Comparison of ENCODE assay signal across 20 cellular contexts in genomic region chrX:39296472-39296871, GRCh38.
A peak's percentile ranks its signal among the peaks of the same experiment; 100 is the strongest.
DNase-seq lines count a peak whose midpoint lies in the region; ATAC-seq and TF ChIP-seq lines count a peak whose summit lies in the region.
"Had no signal": no experiment of that assay in that cellular context is flagged by ENCODE, and none has a peak within 500 bp of the region (broad histone marks: within the 10 kb centered on the region; RNA-seq: fewer than 3 reads in every experiment).

No MANE protein-coding gene starts in this region.

- H3K9ac ChIP-seq in BLaER1 (no peak overlapping the region), MM.1S (ENCODE audit: low read length) (no peak overlapping the region)
- H3K9ac ChIP-seq: GM23248 had no signal

- peaks cover 5 to 72% (median 11%) of the 10 kb centered on the region in 4 donors for H3K4me1 Mint-ChIP-seq in CD4-positive, CD25-positive, alpha-beta regulatory T cell
- H3K4me1 Mint-ChIP-seq: IgD-negative memory B cell had no signal

- H3K4me2 ChIP-seq in BLaER1 (peak overlapping the region; percentile 38), MM.1S (ENCODE audit: low read depth, low read length) (peak overlapping the region; percentile 32; the same call in 1 of the 2 replicates)

- no peak overlapping the region for H3K27ac ChIP-seq in BLaER1
- H3K27ac ChIP-seq in CD4-positive, CD25-positive, alpha-beta regulatory T cell (ENCODE audit: insufficient read depth, low read length, poor library complexity, severe bottlenecking): no peak overlapping the region
- H3K27ac ChIP-seq in MM.1S (ENCODE audit: low read length): peak overlapping the region; percentile 34; the same call in 1 of the 2 replicates
- H3K27ac ChIP-seq: GM23248 had no signal

- peaks cover 39% of the 10 kb centered on the region for H3K9me3 ChIP-seq in BLaER1
- H3K9me3 ChIP-seq in CD4-positive, CD25-positive, alpha-beta regulatory T cell (ENCODE audit: control insufficient read depth in 2 of 2, low read length in 2 of 2): no peaks in the 10 kb centered on the region
- no peaks in the 10 kb centered on the region for H3K9me3 ChIP-seq in MM.1S (replicated peaks; ENCODE audit: insufficient read depth, low read length)
- H3K9me3 ChIP-seq: HAP-1 had no signal

- H3K4me3 Mint-ChIP-seq in CD4-positive, CD25-positive, alpha-beta regulatory T cell: peak overlapping the region; percentile 64 to 82 (median 77)
- H3K4me3 Mint-ChIP-seq: IgD-negative memory B cell had no signal

- H2AFZ ChIP-seq in MM.1S (ENCODE audit: low read length): 0 out of 2 replicates have a peak overlapping the region, but pooled peaks have one; percentile 15
- H2AFZ ChIP-seq: GM23248 had no signal

- H3K27ac Mint-ChIP-seq in CD4-positive, CD25-positive, alpha-beta regulatory T cell: peak overlapping the region; percentile 49 to 67 (median 56)
- H3K27ac Mint-ChIP-seq: IgD-negative memory B cell had no signal

- no peaks in the 10 kb centered on the region; the same call in 1 of the 2 replicates for H3F3A ChIP-seq in MM.1S (ENCODE audit: insufficient read depth, low read length)

- no peak for DNase-seq in CD4-positive, CD25-positive, alpha-beta regulatory T cell
- DNase-seq in MM.1S (peak; percentile 29), left kidney (ENCODE audit: low read depth, low spot score) (peak; percentile 15)
- DNase-seq: C1 segment of cervical spinal cord, DMS53, GDM1, GM23248, Karpas-422, NCI-H1417, NCI-H1694 treated with DMSO at 0.1 percent for 48 hours, NCI-H2081 treated with DMSO at 0.1 percent for 48 hours, NCI-H446, NCI-H526 treated with DMSO at 0.1 percent for 48 hours had no signal

- peaks cover 0 to 8% (median 1%) of the 10 kb centered on the region in 7 donors for H3K9me3 Mint-ChIP-seq in CD4-positive, CD25-positive, alpha-beta regulatory T cell

- H3K9me2 ChIP-seq in MM.1S (replicated peaks; ENCODE audit: insufficient read depth, low read length): no peaks in the 10 kb centered on the region

- no peak overlapping the region for H3K4me3 ChIP-seq in BLaER1
- H3K4me3 ChIP-seq in CD4-positive, CD25-positive, alpha-beta regulatory T cell (ENCODE audit: low read depth, low read length): peak overlapping the region; percentile 53
- H3K4me3 ChIP-seq in MM.1S (ENCODE audit: low read length): no peak overlapping the region
- H3K4me3 ChIP-seq: GM23248, HAP-1 had no signal

- H3K36me3 Mint-ChIP-seq in CD4-positive, CD25-positive, alpha-beta regulatory T cell: peaks cover 28% of the 10 kb centered on the region
- H3K36me3 Mint-ChIP-seq: IgD-negative memory B cell had no signal

- H3K27me3 Mint-ChIP-seq in CD4-positive, CD25-positive, alpha-beta regulatory T cell: no peaks in the 10 kb centered on the region

- H4K20me1 ChIP-seq in BLaER1 (no peaks in the 10 kb centered on the region), MM.1S (ENCODE audit: insufficient read depth, low read length) (no peaks in the 10 kb centered on the region)

- H3K27me3 ChIP-seq in BLaER1 (no peaks in the 10 kb centered on the region), MM.1S (replicated peaks; ENCODE audit: insufficient read depth, low read length) (no peaks in the 10 kb centered on the region)
- H3K27me3 ChIP-seq in CD4-positive, CD25-positive, alpha-beta regulatory T cell (ENCODE audit: control insufficient read depth, insufficient read depth, low read length): no peaks in the 10 kb centered on the region

- H3K4me1 ChIP-seq in BLaER1: peaks cover 41% of the 10 kb centered on the region
- peaks cover 4% of the 10 kb centered on the region for H3K4me1 ChIP-seq in CD4-positive, CD25-positive, alpha-beta regulatory T cell (ENCODE audit: control insufficient read depth, insufficient read depth, low read length, poor library complexity, severe bottlenecking)
- H3K4me1 ChIP-seq in MM.1S (ENCODE audit: low read length): no peaks in the 10 kb centered on the region
- H3K4me1 ChIP-seq: HAP-1 had no signal

- ATAC-seq in CD4-positive, CD25-positive, alpha-beta regulatory T cell (ENCODE audit: low read depth in 2 of 2): no peak
- no peak for ATAC-seq in HG02571 (IDR thresholded peaks at IDR 0.05; ENCODE audit: unreplicated experiment)
- no peak for ATAC-seq in HG02884 (IDR thresholded peaks at IDR 0.05; ENCODE audit: unreplicated experiment)
- no peak for ATAC-seq in GM21717 (IDR thresholded peaks at IDR 0.05; ENCODE audit: unreplicated experiment)
- ATAC-seq: Right ventricle myocardium inferior had no signal

- H3K79me2 ChIP-seq in MM.1S (ENCODE audit: low read length): no peaks in the 10 kb centered on the region

- H3K36me3 ChIP-seq in BLaER1 (no peaks in the 10 kb centered on the region), MM.1S (replicated peaks; ENCODE audit: insufficient read depth, low read length) (no peaks in the 10 kb centered on the region)
- no peaks in the 10 kb centered on the region for H3K36me3 ChIP-seq in CD4-positive, CD25-positive, alpha-beta regulatory T cell (ENCODE audit: control insufficient read depth, insufficient read depth, low read length)
- H3K36me3 ChIP-seq: HAP-1 had no signal

- TF ChIP-seq CTCF in MM.1S (IDR thresholded peaks at IDR 0.05; ENCODE audit: low read length): no peak

Comparison
In these comparisons a context has a peak if more than half of its experiments do, and no peak if none do; other contexts are left out.
1. DNase-seq: peak in MM.1S (single experiment) and left kidney (single experiment); none in CD4-positive, CD25-positive, alpha-beta regulatory T cell (0 of 3).